ENCODE assay signal across 8 cellular contexts in genomic region chr11:65486570-65487466, GRCh38. TPM values are rescaled to one million over a fixed set of nuclear protein-coding genes. Genes with fewer than 3 reads are reported as not detected.
DNase-seq lines count a peak whose midpoint lies in the region; ATAC-seq, FAIRE-seq and TF ChIP-seq lines count a peak whose summit lies in the region.

No MANE protein-coding gene starts in this region.

- H3K27ac ChIP-seq in VCaP (peak overlapping the region; percentile 100), right cardiac atrium (ENCODE audit: low read length) (peak overlapping the region; percentile 96), gastrocnemius medialis (peak overlapping the region; percentile 93 to 99 (median 94))

- WGBS in right cardiac atrium: 75% methylated on average over 10 of the region's 10 CpGs

- TF ChIP-seq POLR2A in GM12891 (IDR thresholded peaks at IDR 0.05; ENCODE audit: low read depth, low read length): no peak
- no peak for TF ChIP-seq POLR2A in gastrocnemius medialis (IDR thresholded peaks at IDR 0.05)

- H3K4me1 ChIP-seq in right cardiac atrium (ENCODE audit: control insufficient read depth, insufficient read depth, low read length) (peaks cover 42% of the 10 kb centered on the region), gastrocnemius medialis (peaks cover 51 to 69% of the 10 kb centered on the region in 2 donors)

- FAIRE-seq in GM12891 (lab: Jason Lieb, UNC): no peak

- ATAC-seq in right cardiac atrium: no peak
- no peak for ATAC-seq in gastrocnemius medialis
- no peak for ATAC-seq in HG02938 (IDR thresholded peaks at IDR 0.05; ENCODE audit: unreplicated experiment)

- intact Hi-C loops in right cardiac atrium (cut with DNase I) (no loop called here), gastrocnemius medialis (cut with DNase I; ENCODE audit: low total_unique reads) (no loop called here)

- H3K36me3 ChIP-seq in gastrocnemius medialis: no peaks in the 10 kb centered on the region

- TF ChIP-seq CTCF in VCaP (conservative IDR thresholded peaks at IDR 0.05): no peak
- TF ChIP-seq CTCF in gastrocnemius medialis (IDR thresholded peaks at IDR 0.05 in 4 of 5, conservative IDR thresholded peaks at IDR 0.05 in 1 of 5): no peak

- no peaks in the 10 kb centered on the region for H3K27me3 ChIP-seq in right cardiac atrium (ENCODE audit: control insufficient read depth, insufficient read depth)
- no peaks in the 10 kb centered on the region for H3K27me3 ChIP-seq in gastrocnemius medialis

- H3K9me3 ChIP-seq in right cardiac atrium (ENCODE audit: control insufficient read depth, low read length) (no peaks in the 10 kb centered on the region), gastrocnemius medialis (no peaks in the 10 kb centered on the region)

- in situ Hi-C loops in gastrocnemius medialis (cut with MboI; ENCODE audit: low sequenced_read_pairs in 4 of 4): no loop called here

- H3K4me3 ChIP-seq in right cardiac atrium (ENCODE audit: low read length): no peak overlapping the region
- no peak overlapping the region for H3K4me3 ChIP-seq in gastrocnemius medialis

- DNase-seq in GM12891 (ENCODE audit: insufficient read length, low spot score) (no peak), right cardiac atrium (no peak), gastrocnemius medialis (peak in 1 of 2 donors; percentile 18), NCI-H510A (lab: John Stamatoyannopoulos, UW) (no peak), NCI-H82 (lab: John Stamatoyannopoulos, UW) (no peak)
- DNase-seq in activated CD8-positive, alpha-beta memory T cell treated with anti-CD3 and anti-CD28 coated beads for 24 hours: no peak

TF ChIP-seq in GM12891, 5 proteins besides CTCF, POLR2A, EP300 and RAD21:
- TF ChIP-seq TAF1 (IDR thresholded peaks at IDR 0.05; ENCODE audit: low read depth, low read length) (0 out of 2 replicates have a peak, but pooled peaks have one; percentile 14), POU2F2 (IDR thresholded peaks at IDR 0.05; ENCODE audit: low read depth, low read length) (no peak), PAX5 (IDR thresholded peaks at IDR 0.05; ENCODE audit: insufficient read depth, low read length, severe bottlenecking) (no peak), POLR2AphosphoS5 (IDR thresholded peaks at IDR 0.05; ENCODE audit: low read depth, low read length) (no peak), SPI1 (IDR thresholded peaks at IDR 0.05; ENCODE audit: low read depth, low read length) (no peak)

RNA-seq across cellular contexts. Expression of gene MALAT1, which starts 12.0 kb away (rescaled TPM):
- 839 TPM for polyA plus RNA-seq in GM12891 (2012; ENCODE audit: low read depth, missing spikeins)
- total RNA-seq in right cardiac atrium: 1,000 to 10,000 TPM; 3,773 to 5,353 (median 5,000) TPM
- 1,948 TPM for polyA plus RNA-seq in right cardiac atrium
- total RNA-seq in gastrocnemius medialis: 1,000 to 10,000 TPM in 3 of 4 donors, 100 to 1,000 TPM in 1; 874 to 6,745 (median 1,938) TPM

RNA-seq across cellular contexts. Expression of gene SCYL1, which starts 38.1 kb away (rescaled TPM):
- polyA plus RNA-seq in GM12891 (2012; ENCODE audit: low read depth, missing spikeins): 33.4 TPM
- total RNA-seq in right cardiac atrium (10 to 100 TPM; 59.9 to 65.2 (median 62.8) TPM), gastrocnemius medialis (100 to 1,000 TPM; 120 to 162 (median 133) TPM)
- 56.6 TPM for polyA plus RNA-seq in right cardiac atrium
